ENCODE assay signal across 14 cellular contexts in the genomic region with DNA sequence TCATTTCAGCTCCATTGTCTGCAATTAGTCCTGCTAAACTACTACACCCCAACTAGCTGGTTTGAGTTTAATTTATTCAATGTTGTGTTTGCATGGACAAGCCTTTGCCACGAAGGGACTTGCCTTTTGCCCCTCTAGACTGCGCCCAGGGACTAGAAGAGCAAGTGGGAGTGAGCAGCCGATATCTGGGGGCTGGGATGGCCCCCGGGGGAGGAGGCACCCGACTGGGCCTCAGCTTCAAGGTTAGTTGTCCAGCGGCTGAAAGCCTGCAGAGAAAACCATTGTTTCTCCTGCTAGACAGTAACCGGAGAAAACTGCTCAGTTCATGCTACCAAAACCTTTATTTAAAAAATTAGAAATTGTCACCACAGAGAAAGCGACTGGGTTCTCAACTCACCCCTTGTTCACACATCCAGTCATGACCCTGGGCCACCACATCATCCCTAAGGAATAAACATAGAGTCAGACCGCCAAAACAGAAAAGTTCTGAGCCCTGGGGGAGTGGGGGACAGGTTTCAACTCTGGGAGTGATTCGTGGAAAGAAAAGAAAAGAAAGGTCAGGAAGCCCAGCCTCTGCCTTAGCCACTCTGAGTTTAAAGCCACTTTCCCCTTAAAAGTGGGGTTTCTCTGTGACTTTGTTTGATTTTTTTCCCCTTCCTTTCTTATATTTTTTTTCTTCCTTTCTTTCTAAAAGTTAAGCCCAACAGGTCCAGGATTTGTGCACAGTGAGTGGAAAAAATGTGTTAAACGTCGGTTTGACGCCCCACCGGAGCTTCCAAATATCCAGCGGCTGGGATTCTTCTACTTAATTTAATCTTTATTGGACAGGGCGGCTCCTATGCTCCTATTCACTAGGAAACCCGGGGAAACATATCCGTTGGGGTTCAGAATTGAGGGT. TPM values are rescaled to one million over a fixed set of nuclear protein-coding genes. Genes with fewer than 3 reads are reported as not detected.
A peak's percentile ranks its signal among the peaks of the same experiment; 100 is the strongest.
DNase-seq lines count a peak whose midpoint lies in the region; ATAC-seq and TF ChIP-seq lines count a peak whose summit lies in the region.
"Had no signal": no experiment of that assay in that cellular context is flagged by ENCODE, and none has a peak within 500 bp of the region (broad histone marks: within the 10 kb centered on the region; RNA-seq: fewer than 3 reads in every experiment).

No MANE protein-coding gene starts in this region.

- no peak for ATAC-seq in upper lobe of left lung (ENCODE audit: low FRiP score in 2 of 2)
- ATAC-seq: K562 had no signal

- H3K36me3 ChIP-seq in ectodermal cell (ENCODE audit: control insufficient read depth, insufficient read depth, low read length) (no peaks in the 10 kb centered on the region), upper lobe of left lung (no peaks in the 10 kb centered on the region)
- H3K36me3 ChIP-seq: BLaER1 treated with 17β-estradiol and CSF1 and Interleukin-3, amounts not matched to agents 10 nM and 100 nM had no signal

- peak overlapping the region; percentile 68 for H3K4me3 Mint-ChIP-seq in mesothelial cell of epicardium

- no peaks in the 10 kb centered on the region for H3K36me3 Mint-ChIP-seq in mesothelial cell of epicardium

- H3K27me3 Mint-ChIP-seq in mesothelial cell of epicardium (ENCODE audit: low read depth), result peaks cover 92% of the 10 kb centered on the region

- no peak overlapping the region for H3K27ac Mint-ChIP-seq in mesothelial cell of epicardium

- no peak for TF ChIP-seq POLR2A in upper lobe of left lung (IDR thresholded peaks at IDR 0.05)

- H3K9me3 ChIP-seq in ectodermal cell (ENCODE audit: control insufficient read depth, low read length) (no peaks in the 10 kb centered on the region), upper lobe of left lung (no peaks in the 10 kb centered on the region)

- WGBS in ectodermal cell, 2 experiments, result 5% methylated on average over 15 to 17 of the region's 18 CpGs
- 19 to 30% methylated on average over 18 of the region's 18 CpGs for WGBS in upper lobe of left lung, 2 donors

- H3K4me3 ChIP-seq in ectodermal cell (ENCODE audit: insufficient read depth, low read depth, low read length) (peak overlapping the region; percentile 14), upper lobe of left lung (no peak overlapping the region)
- H3K4me3 ChIP-seq: BLaER1 treated with 17β-estradiol and CSF1 and Interleukin-3, amounts not matched to agents 10 nM and 100 nM; K562 had no signal

- TF ChIP-seq EP300 in upper lobe of left lung (IDR thresholded peaks at IDR 0.05), result no peak

- no peaks in the 10 kb centered on the region for H3K9me3 Mint-ChIP-seq in mesothelial cell of epicardium

- in situ Hi-C loops in KBM-7 (cut with MboI; ENCODE audit: low pct_unique_long_range_greater_than_20kb, low sequenced_read_pairs), result no loop called here

- H3K27me3 ChIP-seq in ectodermal cell (ENCODE audit: control insufficient read depth, insufficient read depth, low read length, poor library complexity, severe bottlenecking) (peaks cover 100% of the 10 kb centered on the region), upper lobe of left lung (peaks cover 0 to 50% (median 29%) of the 10 kb centered on the region in 4 donors)

- peak; percentile 11 for DNase-seq in NCI-H82 (lab: John Stamatoyannopoulos, UW)
- DNase-seq in NCI-H82 treated with DMSO at 0.1 percent for 48 hours (lab: John Stamatoyannopoulos, UW; ENCODE audit: unreplicated experiment), result no peak
- DNase-seq in mesothelial cell of epicardium (ENCODE audit: low spot score in 2 of 2, unreplicated experiment in 2 of 2), result no peak
- no peak for DNase-seq in upper lobe of left lung
- DNase-seq in activated naive CD4-positive, alpha-beta T cell treated with anti-CD3 and anti-CD28 coated beads, Interleukin-2, amount 50 U/mL, for 16 hours, result no peak
- no peak for DNase-seq in DMS153 treated with DMSO at 0.1 percent for 48 hours (lab: John Stamatoyannopoulos, UW; ENCODE audit: unreplicated experiment)
- DNase-seq in KBM-7, result no peak
- DNase-seq: activated CD4-positive, alpha-beta T cell treated with anti-CD3 and anti-CD28 coated beads, Interleukin-2, amount 50 U/mL, for 1 hour; mesendoderm; NCI-H1092 had no signal

- TF ChIP-seq CTCF in mesothelial cell of epicardium (IDR thresholded peaks at IDR 0.05; ENCODE audit: unreplicated experiment) (no peak), upper lobe of left lung (IDR thresholded peaks at IDR 0.05) (no peak)

- peaks cover 60% of the 10 kb centered on the region for H3K4me1 ChIP-seq in ectodermal cell (ENCODE audit: control insufficient read depth, insufficient read depth, low read length)
- H3K4me1 ChIP-seq in upper lobe of left lung, result peaks cover 14 to 45% (median 20%) of the 10 kb centered on the region in 4 donors

- peaks cover 50% of the 10 kb centered on the region for H3K4me1 Mint-ChIP-seq in mesothelial cell of epicardium

- H3K27ac ChIP-seq in ectodermal cell (ENCODE audit: insufficient read depth, low read depth, low read length, poor library complexity, severe bottlenecking), result peak overlapping the region; percentile 3
- peak overlapping the region in 3 of 4 donors; percentile 14 to 85 (median 18) for H3K27ac ChIP-seq in upper lobe of left lung
- H3K27ac ChIP-seq: 22Rv1; BLaER1 treated with 17β-estradiol and CSF1 and Interleukin-3, amounts not matched to agents 10 nM and 100 nM had no signal

RNA-seq across cellular contexts. Expression of a gene that starts 6.7 kb away (rescaled TPM):
- 17.0 TPM for polyA plus RNA-seq in ectodermal cell (2013, experiment 1 of 4)
- polyA plus RNA-seq in ectodermal cell (2013, experiment 2 of 4), result 18.7 TPM
- 13.3 TPM for polyA plus RNA-seq in ectodermal cell (2013, experiment 3 of 4)
- polyA plus RNA-seq in ectodermal cell (2013, experiment 4 of 4), result 19.5 TPM
- total RNA-seq in mesothelial cell of epicardium (11.9 to 13.6 TPM (median 13.4 TPM) in 3 replicates), upper lobe of left lung (10 to 100 TPM in 4 of 6 donors, 1 to 10 TPM in 2; 4.4 to 19.9 (median 11.4) TPM)
- total RNA-seq: K562 had no signal
- polyA plus RNA-seq: K562 had no signal

RNA-seq across cellular contexts. Expression of a gene that starts 8.7 kb away (rescaled TPM):
- 140 TPM for polyA plus RNA-seq in ectodermal cell (2013, experiment 1 of 4)
- 135 TPM for polyA plus RNA-seq in ectodermal cell (2013, experiment 2 of 4)
- polyA plus RNA-seq in ectodermal cell (2013, experiment 3 of 4), result 150 TPM
- polyA plus RNA-seq in ectodermal cell (2013, experiment 4 of 4), result 188 TPM
- total RNA-seq in mesothelial cell of epicardium, result 19.7 to 21.4 TPM (median 20.3 TPM) in 3 replicates
- total RNA-seq in upper lobe of left lung, result 10 to 100 TPM in 5 of 6 donors, 1 to 10 TPM in 1; 8.9 to 70.3 (median 29.4) TPM
- polyA plus RNA-seq: K562 had no signal
